23 cellular contexts compared by ENCODE assay signal in the genomic region with DNA sequence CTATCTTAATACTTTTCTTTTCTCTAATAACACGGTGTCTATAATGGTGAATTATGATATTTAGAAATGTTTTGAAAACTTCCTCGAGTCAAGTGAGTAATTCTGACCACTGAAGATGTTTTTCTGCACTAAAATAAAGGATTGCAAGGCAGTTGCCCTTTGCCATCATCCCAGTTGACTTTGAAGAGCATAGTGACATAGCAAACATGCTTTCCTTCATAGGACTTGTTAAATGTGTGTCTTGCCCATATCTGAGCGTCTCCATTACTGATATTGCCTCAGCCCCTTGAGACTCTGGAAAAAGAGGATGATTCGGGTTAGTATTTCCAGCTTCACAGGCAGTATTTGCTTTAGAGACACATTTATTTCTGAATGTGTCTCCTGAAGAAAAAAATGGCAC.
"Had no signal": no experiment of that assay in that cellular context is flagged by ENCODE, and none has a peak within 500 bp of the region (broad histone marks: within the 10 kb centered on the region; RNA-seq: fewer than 3 reads in every experiment).

No MANE protein-coding gene starts in this region.

- H3K9ac ChIP-seq: parathyroid adenoma had no signal

- H3K9me3 Mint-ChIP-seq: mesothelial cell of epicardium; naive thymus-derived CD4-positive, alpha-beta T cell; natural killer cell treated with Interleukin-12 subunit alpha and Interleukin-12 subunit beta and Interleukin-15 and Interleukin-18, amount 100 ng/mL, for 72 hours; stimulated activated effector memory CD8-positive, alpha-beta T cell treated with anti-CD3 and anti-CD28 coated beads, Interleukin-12 subunit alpha, Interleukin-12 subunit beta, amount 100 ng/mL, for 72 hours; stimulated activated naive CD8-positive, alpha-beta T cell treated with anti-CD3 and anti-CD28 coated beads, Interleukin-15, Interleukin-2, amounts not matched to agents 100 ng/mL and 50 ng/mL, for 24 hours; type B pancreatic cell had no signal

- H3K79me2 ChIP-seq: parathyroid adenoma had no signal

- ATAC-seq: heart left ventricle; left colon; left lung; naive thymus-derived CD4-positive, alpha-beta T cell; natural killer cell treated with Interleukin-12 subunit alpha and Interleukin-12 subunit beta and Interleukin-15 and Interleukin-18, amount 100 ng/mL, for 72 hours; right lobe of liver; stimulated activated effector memory CD8-positive, alpha-beta T cell treated with anti-CD3 and anti-CD28 coated beads, Interleukin-12 subunit alpha, Interleukin-12 subunit beta, amount 100 ng/mL, for 72 hours had no signal

- H3K27me3 ChIP-seq: left lung, right atrium auricular region, right lobe of liver, tibial nerve, uterus had no signal

- H3K4me1 ChIP-seq: heart left ventricle, left lung, parathyroid adenoma, right atrium auricular region, spleen, tibial nerve, uterus had no signal

- H3K27ac ChIP-seq: heart left ventricle, left lung, parathyroid adenoma, right atrium auricular region, right lobe of liver, spleen, tibial nerve, uterus had no signal

- H3K9me3 ChIP-seq: heart left ventricle, left lung, right atrium auricular region, right lobe of liver, spleen, tibial nerve, uterus had no signal

- H3K36me3 ChIP-seq: heart left ventricle, left lung, right atrium auricular region, right lobe of liver, spleen, tibial nerve, uterus had no signal

- H3K4me3 Mint-ChIP-seq: immature natural killer cell; mesothelial cell of epicardium; naive thymus-derived CD4-positive, alpha-beta T cell; natural killer cell treated with Interleukin-12 subunit alpha and Interleukin-12 subunit beta and Interleukin-15 and Interleukin-18, amount 100 ng/mL, for 72 hours; stimulated activated effector memory CD8-positive, alpha-beta T cell treated with anti-CD3 and anti-CD28 coated beads, Interleukin-12 subunit alpha, Interleukin-12 subunit beta, amount 100 ng/mL, for 72 hours; stimulated activated naive CD8-positive, alpha-beta T cell treated with anti-CD3 and anti-CD28 coated beads, Interleukin-15, Interleukin-2, amounts not matched to agents 100 ng/mL and 50 ng/mL, for 24 hours; type B pancreatic cell had no signal

- H3K36me3 Mint-ChIP-seq: immature natural killer cell; mesothelial cell of epicardium; naive thymus-derived CD4-positive, alpha-beta T cell; natural killer cell treated with Interleukin-12 subunit alpha and Interleukin-12 subunit beta and Interleukin-15 and Interleukin-18, amount 100 ng/mL, for 72 hours; stimulated activated effector memory CD8-positive, alpha-beta T cell treated with anti-CD3 and anti-CD28 coated beads, Interleukin-12 subunit alpha, Interleukin-12 subunit beta, amount 100 ng/mL, for 72 hours; type B pancreatic cell had no signal

- H3K4me1 Mint-ChIP-seq: immature natural killer cell; mesothelial cell of epicardium; naive thymus-derived CD4-positive, alpha-beta T cell; stimulated activated effector memory CD8-positive, alpha-beta T cell treated with anti-CD3 and anti-CD28 coated beads, Interleukin-12 subunit alpha, Interleukin-12 subunit beta, amount 100 ng/mL, for 72 hours had no signal

- DNase-seq: heart left ventricle; hypothalamus; immature natural killer cell; left colon; left lung; mesendoderm; naive thymus-derived CD4-positive, alpha-beta T cell; right lobe of liver; small intestine; spleen; stimulated activated CD4-positive, alpha-beta T cell treated with anti-CD3 and anti-CD28 coated beads, Interleukin-4, amount 100 ng/mL, for 24 hours; stimulated activated naive CD4-positive, alpha-beta T cell; uterus had no signal

- H2AFZ ChIP-seq: parathyroid adenoma had no signal

- H3K4me3 ChIP-seq: heart left ventricle, left lung, lung, right atrium auricular region, right lobe of liver, spleen, tibial nerve, uterus had no signal

- FAIRE-seq: kidney, small intestine had no signal

- H3K27ac Mint-ChIP-seq: immature natural killer cell; mesothelial cell of epicardium; naive thymus-derived CD4-positive, alpha-beta T cell; natural killer cell treated with Interleukin-12 subunit alpha and Interleukin-12 subunit beta and Interleukin-15 and Interleukin-18, amount 100 ng/mL, for 72 hours; stimulated activated effector memory CD8-positive, alpha-beta T cell treated with anti-CD3 and anti-CD28 coated beads, Interleukin-12 subunit alpha, Interleukin-12 subunit beta, amount 100 ng/mL, for 72 hours; stimulated activated naive CD8-positive, alpha-beta T cell treated with anti-CD3 and anti-CD28 coated beads, Interleukin-15, Interleukin-2, amounts not matched to agents 100 ng/mL and 50 ng/mL, for 24 hours; type B pancreatic cell had no signal
